ENCODE assay signal across 11 cellular contexts in genomic region chr6:82408952-82409421, GRCh38. TPM values are rescaled to one million over a fixed set of nuclear protein-coding genes. Genes with fewer than 3 reads are reported as not detected.
DNase-seq lines count a peak whose midpoint lies in the region; ATAC-seq lines count a peak whose summit lies in the region.
"Had no signal": no experiment of that assay in that cellular context is flagged by ENCODE, and none has a peak within 500 bp of the region (broad histone marks: within the 10 kb centered on the region; RNA-seq: fewer than 3 reads in every experiment).

No MANE protein-coding gene starts in this region.

- no peak overlapping the region for H3K4me3 Mint-ChIP-seq in activated CD4-positive, alpha-beta memory T cell treated with anti-CD3 and anti-CD28 coated beads for 36 hours
- H3K4me3 Mint-ChIP-seq: CD4-positive, CD25-positive, alpha-beta regulatory T cell; nephron progenitor cell had no signal

- peak; percentile 81 for DNase-seq in EL
- DNase-seq in NCI-H226: peak; percentile 90
- DNase-seq in fibroblast of peridontal ligament (ENCODE audit: extremely low read depth): peak; percentile 54
- DNase-seq in DMS79 treated with DMSO at 0.1 percent for 48 hours (lab: John Stamatoyannopoulos, UW): no peak
- DNase-seq in activated CD4-positive, alpha-beta memory T cell treated with anti-CD3 and anti-CD28 coated beads for 36 hours: no peak
- no peak for DNase-seq in head of caudate nucleus
- DNase-seq: activated naive CD4-positive, alpha-beta T cell treated with Interleukin-2 at 50 U/mL for 16 hours; CD4-positive, CD25-positive, alpha-beta regulatory T cell; nephron progenitor cell had no signal

- CTCF ChIA-PET in activated CD4-positive, alpha-beta memory T cell treated with anti-CD3 and anti-CD28 coated beads for 36 hours (lab: Charles Lee): no interaction called here

- no peaks in the 10 kb centered on the region for H3K9me3 Mint-ChIP-seq in activated CD4-positive, alpha-beta memory T cell treated with anti-CD3 and anti-CD28 coated beads for 36 hours
- H3K9me3 Mint-ChIP-seq: nephron progenitor cell had no signal

- H3K36me3 Mint-ChIP-seq in activated CD4-positive, alpha-beta memory T cell treated with anti-CD3 and anti-CD28 coated beads for 36 hours: no peaks in the 10 kb centered on the region
- H3K36me3 Mint-ChIP-seq: CD4-positive, CD25-positive, alpha-beta regulatory T cell had no signal

- POLR2A ChIA-PET in activated CD4-positive, alpha-beta memory T cell treated with anti-CD3 and anti-CD28 coated beads for 36 hours (lab: Charles Lee): no interaction called here

- no peaks in the 10 kb centered on the region for H3K4me1 Mint-ChIP-seq in activated CD4-positive, alpha-beta memory T cell treated with anti-CD3 and anti-CD28 coated beads for 36 hours (ENCODE audit: low read depth)
- H3K4me1 Mint-ChIP-seq: CD4-positive, CD25-positive, alpha-beta regulatory T cell had no signal

- intact Hi-C loops in activated CD4-positive, alpha-beta memory T cell treated with anti-CD3 and anti-CD28 coated beads for 36 hours (cut with micrococcal nuclease): no loop called here
- intact Hi-C loops in head of caudate nucleus (cut with DNase I): no loop called here

- no peak overlapping the region for H3K27ac Mint-ChIP-seq in activated CD4-positive, alpha-beta memory T cell treated with anti-CD3 and anti-CD28 coated beads for 36 hours
- H3K27ac Mint-ChIP-seq: CD4-positive, CD25-positive, alpha-beta regulatory T cell; nephron progenitor cell had no signal

- ATAC-seq in GM21786 (IDR thresholded peaks at IDR 0.05; ENCODE audit: unreplicated experiment): peak; percentile 61
- ATAC-seq in GM19455 (IDR thresholded peaks at IDR 0.05; ENCODE audit: unreplicated experiment): no peak

- no peaks in the 10 kb centered on the region for H3K27me3 Mint-ChIP-seq in activated CD4-positive, alpha-beta memory T cell treated with anti-CD3 and anti-CD28 coated beads for 36 hours

RNA-seq across cellular contexts. Expression of gene TPBG, which starts 45.4 kb away (rescaled TPM):
- under 1 TPM; 0.34 to 0.55 TPM for total RNA-seq in activated CD4-positive, alpha-beta memory T cell treated with anti-CD3 and anti-CD28 coated beads for 36 hours
- total RNA-seq: CD4-positive, CD25-positive, alpha-beta regulatory T cell had no signal

Comparison
In these comparisons a context has a peak if more than half of its experiments do, and no peak if none do; other contexts are left out.
1. DNase-seq: peak in EL (single experiment), NCI-H226 (single experiment) and fibroblast of peridontal ligament (single experiment); none in DMS79 treated with DMSO at 0.1 percent for 48 hours (single experiment), activated CD4-positive, alpha-beta memory T cell treated with anti-CD3 and anti-CD28 coated beads for 36 hours (single experiment) and head of caudate nucleus (0 of 42).